ENCODE assay signal across 16 cellular contexts in genomic region chr3:119357190-119357589, GRCh38.
A peak's percentile ranks its signal among the peaks of the same experiment; 100 is the strongest.
DNase-seq lines count a peak whose midpoint lies in the region; ATAC-seq, FAIRE-seq and TF ChIP-seq lines count a peak whose summit lies in the region.
"Had no signal": no experiment of that assay in that cellular context is flagged by ENCODE, and none has a peak within 500 bp of the region (broad histone marks: within the 10 kb centered on the region; RNA-seq: fewer than 3 reads in every experiment).

No MANE protein-coding gene starts in this region.

- no peaks in the 10 kb centered on the region for H3K9me3 ChIP-seq in astrocyte (ENCODE audit: insufficient read depth, low read depth, low read length)
- H3K9me3 ChIP-seq in right cardiac atrium (ENCODE audit: control insufficient read depth, low read length) = no peaks in the 10 kb centered on the region
- H3K9me3 ChIP-seq: BLaER1, prostate gland had no signal

- FAIRE-seq in astrocyte (lab: Jason Lieb, UNC) = no peak
- FAIRE-seq: kidney had no signal

- peaks cover 4% of the 10 kb centered on the region for H3K36me3 Mint-ChIP-seq in astrocyte (ENCODE audit: low read depth, unreplicated experiment)

- ATAC-seq in right cardiac atrium = peak; percentile 64 to 80
- peak; percentile 60 for ATAC-seq in omental fat pad (ENCODE audit: low FRiP score)
- ATAC-seq in GM19467 (IDR thresholded peaks at IDR 0.05; ENCODE audit: unreplicated experiment) = no peak
- ATAC-seq: activated CD8-positive, alpha-beta T cell treated with anti-CD3 and anti-CD28 coated beads, Interleukin-2, amount 10 ng/mL, durations not matched to agents 7 days and 5 days had no signal

- peaks cover 43% of the 10 kb centered on the region for H3K4me1 Mint-ChIP-seq in astrocyte (ENCODE audit: low read depth, unreplicated experiment)

- H3K79me2 ChIP-seq in astrocyte (ENCODE audit: insufficient read depth, low read length) = peaks cover 68% of the 10 kb centered on the region

- DNase-seq in HCEC 1CT = peak; percentile 12
- DNase-seq in astrocyte (ENCODE audit: low read depth) = no peak
- DNase-seq in right cardiac atrium = peak in 2 of 3 donors; percentile 51 to 56
- DNase-seq in omental fat pad (ENCODE audit: low spot score) = no peak
- no peak for DNase-seq in mucosa of gallbladder (ENCODE audit: low spot score)
- no peak for DNase-seq in NCI-H2227 treated with DMSO at 0.1 percent for 48 hours (lab: John Stamatoyannopoulos, UW)
- no peak for DNase-seq in occipital lobe (lab: John Stamatoyannopoulos, UW)
- DNase-seq: activated CD8-positive, alpha-beta T cell treated with anti-CD3 and anti-CD28 coated beads, Interleukin-2, amount 10 ng/mL, durations not matched to agents 7 days and 5 days; activated gamma-delta T cell treated with Interleukin-2 at 50 U/mL for 16 hours; Karpas-422; kidney had no signal

- no peak overlapping the region for H3K27ac Mint-ChIP-seq in astrocyte (ENCODE audit: unreplicated experiment)
- H3K27ac Mint-ChIP-seq: activated CD8-positive, alpha-beta T cell treated with anti-CD3 and anti-CD28 coated beads, Interleukin-2, amount 10 ng/mL, durations not matched to agents 7 days and 5 days; HFFc6; T-helper 1 cell treated with Interleukin-12 subunit alpha and Interleukin-12 subunit beta and Interleukin-4 antibody, amounts not matched to agents 30 μg/mL and 1 μg/mL, for 36 hours had no signal

- H2AFZ ChIP-seq in astrocyte (ENCODE audit: low read depth, low read length) = no peak overlapping the region

- peaks cover 63% of the 10 kb centered on the region for H4K20me1 ChIP-seq in astrocyte (ENCODE audit: insufficient read depth, low read length)
- H4K20me1 ChIP-seq: BLaER1 had no signal

- TF ChIP-seq CTCF in astrocyte (IDR thresholded peaks at IDR 0.05; ENCODE audit: insufficient read depth, low read depth, low read length) = no peak
- no peak for TF ChIP-seq CTCF in omental fat pad (IDR thresholded peaks at IDR 0.05)

- H3K9ac ChIP-seq in astrocyte (ENCODE audit: low read length) = no peak overlapping the region
- H3K9ac ChIP-seq: BLaER1 had no signal

- intact Hi-C loops in right cardiac atrium (cut with DNase I) = no loop called here

- H3K4me2 ChIP-seq in astrocyte (ENCODE audit: low read length) = peak overlapping the region; percentile 4
- H3K4me2 ChIP-seq: BLaER1 had no signal

- H3K9me3 Mint-ChIP-seq in astrocyte (ENCODE audit: unreplicated experiment) = no peaks in the 10 kb centered on the region
- H3K9me3 Mint-ChIP-seq: HFFc6; T-helper 1 cell treated with Interleukin-12 subunit alpha and Interleukin-12 subunit beta and Interleukin-4 antibody, amounts not matched to agents 30 μg/mL and 1 μg/mL, for 36 hours had no signal

- H3K27me3 ChIP-seq in astrocyte (ENCODE audit: insufficient read depth, low read length) (no peaks in the 10 kb centered on the region), right cardiac atrium (ENCODE audit: control insufficient read depth, insufficient read depth) (no peaks in the 10 kb centered on the region)
- H3K27me3 ChIP-seq: BLaER1 had no signal

- H3K27ac ChIP-seq in astrocyte (ENCODE audit: low read depth, low read length) = no peak overlapping the region
- no peak overlapping the region for H3K27ac ChIP-seq in right cardiac atrium (ENCODE audit: low read length)
- H3K27ac ChIP-seq: BLaER1, prostate gland had no signal

- peaks cover 14% of the 10 kb centered on the region for H3K4me1 ChIP-seq in astrocyte (ENCODE audit: insufficient read depth, low read length)
- H3K4me1 ChIP-seq in right cardiac atrium (ENCODE audit: control insufficient read depth, insufficient read depth, low read length) = peaks cover 18% of the 10 kb centered on the region
- H3K4me1 ChIP-seq: prostate gland had no signal

- no peaks in the 10 kb centered on the region for H3K27me3 Mint-ChIP-seq in astrocyte (ENCODE audit: low read depth, unreplicated experiment)

- peaks cover 3% of the 10 kb centered on the region for H3K36me3 ChIP-seq in astrocyte (ENCODE audit: insufficient read depth, low read length)
- H3K36me3 ChIP-seq: BLaER1, prostate gland had no signal

- H3K4me3 Mint-ChIP-seq in astrocyte (ENCODE audit: unreplicated experiment) = peak overlapping the region; percentile 8
- H3K4me3 Mint-ChIP-seq: activated CD8-positive, alpha-beta T cell treated with anti-CD3 and anti-CD28 coated beads, Interleukin-2, amount 10 ng/mL, durations not matched to agents 7 days and 5 days; HFFc6; T-helper 1 cell treated with Interleukin-12 subunit alpha and Interleukin-12 subunit beta and Interleukin-4 antibody, amounts not matched to agents 30 μg/mL and 1 μg/mL, for 36 hours had no signal

- H3K4me3 ChIP-seq in astrocyte (ENCODE audit: insufficient read depth, low read depth, low read length) (no peak overlapping the region), right cardiac atrium (ENCODE audit: low read length) (no peak overlapping the region)
- H3K4me3 ChIP-seq: BLaER1, prostate gland had no signal

- 24% methylated on average over 6 of the region's 6 CpGs for whole genome bisulfite sequencing in right cardiac atrium

Comparison
In these comparisons a context has a peak if more than half of its experiments do, and no peak if none do; other contexts are left out.
1. DNase-seq: peak in HCEC 1CT (single experiment) and right cardiac atrium (2 of 3); none in astrocyte (single experiment), omental fat pad (single experiment), mucosa of gallbladder (single experiment), NCI-H2227 treated with DMSO at 0.1 percent for 48 hours (single experiment) and occipital lobe (single experiment).